Comparison of ENCODE assay signal across 28 cellular contexts in the genomic region with DNA sequence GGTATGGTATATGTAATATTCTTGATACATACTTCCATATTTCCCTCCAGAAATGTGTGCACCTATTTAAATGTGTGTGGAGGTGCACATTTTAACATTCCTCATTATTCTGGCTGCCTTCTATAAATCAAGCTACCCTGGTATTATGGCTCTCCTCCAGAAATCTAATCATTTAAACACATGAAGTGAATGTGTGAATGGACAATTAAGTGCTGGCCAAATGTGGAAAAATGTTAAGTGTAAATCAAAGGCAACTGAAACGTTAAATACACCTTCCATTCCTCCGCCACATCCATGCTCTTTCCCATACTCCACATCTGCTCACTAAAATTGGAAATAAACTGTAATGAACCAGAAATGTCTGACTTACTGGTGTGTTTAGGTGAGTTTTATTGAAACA.
"Had no signal": no experiment of that assay in that cellular context is flagged by ENCODE, and none has a peak within 500 bp of the region (broad histone marks: within the 10 kb centered on the region; RNA-seq: fewer than 3 reads in every experiment).

No MANE protein-coding gene starts in this region.

- H3K36me3 Mint-ChIP-seq: stimulated activated effector memory CD8-positive, alpha-beta T cell treated with anti-CD3 and anti-CD28 coated beads, Interleukin-12 subunit alpha, Interleukin-12 subunit beta, amount 100 ng/mL, for 72 hours; stimulated activated naive B cell treated with anti-CD40 and anti-IgM and Interleukin-4, amounts not matched to agents 10 μg/mL and 1 μg/mL and 100 μg/mL, for 72 hours; type B pancreatic cell had no signal

- H3K4me1 ChIP-seq: stomach, suprapubic skin, testis, thyroid gland, tibial artery, tibial nerve, transverse colon, upper lobe of left lung, upper lobe of right lung, uterus, vagina had no signal

- FAIRE-seq: urothelium cell line had no signal

- ATAC-seq: stimulated activated effector memory CD8-positive, alpha-beta T cell treated with anti-CD3 and anti-CD28 coated beads, Interleukin-12 subunit alpha, Interleukin-12 subunit beta, amount 100 ng/mL, for 72 hours; stimulated activated naive B cell treated with anti-CD40 and anti-IgM and Interleukin-4, amounts not matched to agents 10 μg/mL and 1 μg/mL and 100 μg/mL, for 72 hours; stimulated activated naive CD8-positive, alpha-beta T cell treated with anti-CD3 and anti-CD28 coated beads, Interleukin-15, amount 100 ng/mL, for 72 hours; stimulated activated naive CD8-positive, alpha-beta T cell treated with anti-CD3 and anti-CD28 coated beads, Interleukin-15, Interleukin-2, amounts not matched to agents 100 U/mL and 50 U/mL, for 24 hours; upper lobe of right lung had no signal

- H3K9me3 Mint-ChIP-seq: stimulated activated effector memory CD8-positive, alpha-beta T cell treated with anti-CD3 and anti-CD28 coated beads, Interleukin-12 subunit alpha, Interleukin-12 subunit beta, amount 100 ng/mL, for 72 hours; stimulated activated naive CD8-positive, alpha-beta T cell treated with anti-CD3 and anti-CD28 coated beads, Interleukin-15, amount 100 ng/mL, for 72 hours; stimulated activated naive CD8-positive, alpha-beta T cell treated with anti-CD3 and anti-CD28 coated beads, Interleukin-15, Interleukin-2, amounts not matched to agents 100 ng/mL and 50 ng/mL, for 24 hours had no signal

- H3K9me3 ChIP-seq: suprapubic skin, testis, thoracic aorta, thyroid gland, tibial artery, transverse colon, upper lobe of left lung, upper lobe of right lung, uterus, vagina had no signal

- DNase-seq: stimulated activated CD4-positive, alpha-beta T cell treated with anti-CD3 and anti-CD28 coated beads, Interleukin-2, amount 100 ng/mL, for 48 hours; stimulated activated CD4-positive, alpha-beta T cell treated with anti-CD3 and anti-CD28 coated beads, Interleukin-4, amount 100 ng/mL, for 1 hour; stimulated activated CD4-positive, alpha-beta T cell treated with anti-CD3 and anti-CD28 coated beads, Interleukin-4, amount 100 ng/mL, for 24 hours; stimulated activated CD4-positive, alpha-beta T cell treated with anti-CD3 and anti-CD28 coated beads, Interleukin-4, amount 100 ng/mL, for 4 hours; stimulated activated CD8-positive, alpha-beta memory T cell treated with anti-CD3 and anti-CD28 coated beads, Interleukin-4, amount 100 ng/mL, for 48 hours; stimulated activated naive B cell treated with anti-CD40 and anti-IgM and Interleukin-4, amounts not matched to agents 10 μg/mL and 1 μg/mL and 100 μg/mL, for 72 hours; stimulated activated naive CD4-positive, alpha-beta T cell; stimulated activated naive CD4-positive, alpha-beta T cell treated with Interleukin-2 at 50 U/mL for 16 hours; stimulated activated naive CD8-positive, alpha-beta T cell treated with anti-CD3 and anti-CD28 coated beads, Interleukin-15, amount 100 ng/mL, for 72 hours; stimulated activated naive CD8-positive, alpha-beta T cell treated with anti-CD3 and anti-CD28 coated beads, Interleukin-15, Interleukin-2, amounts not matched to agents 100 U/mL and 50 U/mL, for 24 hours; stomach; substantia nigra; testis; thyroid gland; tibial artery; transverse colon; trophoblast cell; upper lobe of left lung; upper lobe of right lung; uterus had no signal

- H3K4me3 ChIP-seq: stomach, suprapubic skin, testis, thoracic aorta, thyroid gland, tibial artery, tibial nerve, transverse colon, upper lobe of left lung, upper lobe of right lung, uterus, vagina had no signal

- H3K36me3 ChIP-seq: stomach, suprapubic skin, thoracic aorta, thyroid gland, tibial artery, tibial nerve, transverse colon, upper lobe of left lung, upper lobe of right lung, uterus, vagina had no signal

- H3K27ac ChIP-seq: stomach, suprapubic skin, testis, thoracic aorta, thyroid gland, tibial artery, tibial nerve, transverse colon, upper lobe of left lung, upper lobe of right lung, uterus, vagina had no signal

- H3K4me1 Mint-ChIP-seq: stimulated activated effector memory CD8-positive, alpha-beta T cell treated with anti-CD3 and anti-CD28 coated beads, Interleukin-12 subunit alpha, Interleukin-12 subunit beta, amount 100 ng/mL, for 72 hours; stimulated activated naive B cell treated with anti-CD40 and anti-IgM and Interleukin-4, amounts not matched to agents 10 μg/mL and 1 μg/mL and 100 μg/mL, for 72 hours; stimulated activated naive CD8-positive, alpha-beta T cell treated with anti-CD3 and anti-CD28 coated beads, Interleukin-15, amount 100 ng/mL, for 72 hours had no signal

- H3K27ac Mint-ChIP-seq: stimulated activated effector memory CD8-positive, alpha-beta T cell treated with anti-CD3 and anti-CD28 coated beads, Interleukin-12 subunit alpha, Interleukin-12 subunit beta, amount 100 ng/mL, for 72 hours; stimulated activated naive B cell treated with anti-CD40 and anti-IgM and Interleukin-4, amounts not matched to agents 10 μg/mL and 1 μg/mL and 100 μg/mL, for 72 hours; stimulated activated naive CD8-positive, alpha-beta T cell treated with anti-CD3 and anti-CD28 coated beads, Interleukin-15, amount 100 ng/mL, for 72 hours; stimulated activated naive CD8-positive, alpha-beta T cell treated with anti-CD3 and anti-CD28 coated beads, Interleukin-15, Interleukin-2, amounts not matched to agents 100 ng/mL and 50 ng/mL, for 24 hours; type B pancreatic cell had no signal

- H3K4me3 Mint-ChIP-seq: stimulated activated effector memory CD8-positive, alpha-beta T cell treated with anti-CD3 and anti-CD28 coated beads, Interleukin-12 subunit alpha, Interleukin-12 subunit beta, amount 100 ng/mL, for 72 hours; stimulated activated naive B cell treated with anti-CD40 and anti-IgM and Interleukin-4, amounts not matched to agents 10 μg/mL and 1 μg/mL and 100 μg/mL, for 72 hours; stimulated activated naive CD8-positive, alpha-beta T cell treated with anti-CD3 and anti-CD28 coated beads, Interleukin-15, amount 100 ng/mL, for 72 hours; stimulated activated naive CD8-positive, alpha-beta T cell treated with anti-CD3 and anti-CD28 coated beads, Interleukin-15, Interleukin-2, amounts not matched to agents 100 ng/mL and 50 ng/mL, for 24 hours; type B pancreatic cell had no signal

- H3K27me3 ChIP-seq: stomach, suprapubic skin, testis, thyroid gland, tibial artery, tibial nerve, transverse colon, upper lobe of left lung, upper lobe of right lung, uterus, vagina had no signal
